Comparison of ENCODE assay signal across 2 cellular contexts in genomic region chr22:50487290-50488005, GRCh38.
TF ChIP-seq lines count a peak whose summit lies in the region.

No MANE protein-coding gene starts in this region.

TF ChIP-seq in Ishikawa, 13 proteins besides CTCF, POLR2A, EP300 and RAD21:
- TF ChIP-seq EGR1 (IDR thresholded peaks at IDR 0.05), result no peak
- TF ChIP-seq TCF12 (IDR thresholded peaks at IDR 0.05; ENCODE audit: low read depth), result no peak
- 0 out of 2 replicates have a peak, but pooled peaks have one; percentile 17 for TF ChIP-seq ZBTB7A (IDR thresholded peaks at IDR 0.05; ENCODE audit: low read depth)

TF ChIP-seq in H1, 55 proteins besides CTCF, POLR2A, EP300 and RAD21:
- TF ChIP-seq GTF2F1 (IDR thresholded peaks at IDR 0.05; ENCODE audit: borderline replicate concordance, low read depth, low read length), result no peak
- TF ChIP-seq CHD2 (IDR thresholded peaks at IDR 0.05; ENCODE audit: low read length), result no peak
- no peak for TF ChIP-seq ATF3 (IDR thresholded peaks at IDR 0.05; ENCODE audit: insufficient read depth, low read depth, low read length)
- TF ChIP-seq SIX5 (IDR thresholded peaks at IDR 0.05; ENCODE audit: low read depth, low read length), result no peak
- no peak for TF ChIP-seq CTBP2 (IDR thresholded peaks at IDR 0.05; ENCODE audit: borderline replicate concordance, insufficient read depth, insufficient read length, low read length)
- TF ChIP-seq TCF12 (IDR thresholded peaks at IDR 0.05; ENCODE audit: low read depth, low read length), result no peak
- no peak for TF ChIP-seq HDAC2 (IDR thresholded peaks at IDR 0.05; ENCODE audit: borderline replicate concordance in 1 of 2, low read depth in 2 of 2, low read length in 2 of 2)
- TF ChIP-seq FOSL1 (IDR thresholded peaks at IDR 0.05; ENCODE audit: insufficient read depth, low read depth, low read length), result no peak
- TF ChIP-seq MAFK (IDR thresholded peaks at IDR 0.05; ENCODE audit: low read depth, low read length), result no peak
- no peak for TF ChIP-seq CHD1 (IDR thresholded peaks at IDR 0.05; ENCODE audit: low read depth, low read length)
- TF ChIP-seq ZNF274 (IDR thresholded peaks at IDR 0.05; ENCODE audit: borderline replicate concordance, extremely low read depth, low read length), result no peak
- no peak for TF ChIP-seq SIN3A (conservative IDR thresholded peaks at IDR 0.05 in 1 of 2, IDR thresholded peaks at IDR 0.05 in 1 of 2; ENCODE audit: low read depth in 1 of 2, low read length in 2 of 2)
- TF ChIP-seq KDM1A (IDR thresholded peaks at IDR 0.05; ENCODE audit: borderline replicate concordance, low read length), result no peak
- no peak for TF ChIP-seq TAF1 (IDR thresholded peaks at IDR 0.05; ENCODE audit: low read depth, low read length)
- no peak for TF ChIP-seq POLR2AphosphoS5 (IDR thresholded peaks at IDR 0.05; ENCODE audit: low read depth, low read length)
- TF ChIP-seq SRF (IDR thresholded peaks at IDR 0.05; ENCODE audit: low read depth, low read length), result no peak
- no peak for TF ChIP-seq KDM4A (IDR thresholded peaks at IDR 0.05; ENCODE audit: low read depth, low read length, severe bottlenecking)
- TF ChIP-seq RXRA (IDR thresholded peaks at IDR 0.05; ENCODE audit: insufficient read depth, low read depth, low read length), result no peak
- TF ChIP-seq SP2 (IDR thresholded peaks at IDR 0.05; ENCODE audit: low read length), result no peak
- TF ChIP-seq JUN (IDR thresholded peaks at IDR 0.05; ENCODE audit: low read depth, low read length), result no peak
